11 cellular contexts compared by ENCODE assay signal in genomic region chr2:173983414-173983871, GRCh38. TPM values are rescaled to one million over a fixed set of nuclear protein-coding genes. Genes with fewer than 3 reads are reported as not detected.
DNase-seq lines count a peak whose midpoint lies in the region; ATAC-seq and TF ChIP-seq lines count a peak whose summit lies in the region.
"Had no signal": no experiment of that assay in that cellular context is flagged by ENCODE, and none has a peak within 500 bp of the region (broad histone marks: within the 10 kb centered on the region; RNA-seq: fewer than 3 reads in every experiment).

No MANE protein-coding gene starts in this region.

- H4K5ac ChIP-seq in IMR-90 (ENCODE audit: low read depth, low read length) = peak overlapping the region; percentile 2

- H3K4me3 ChIP-seq in IMR-90 (ENCODE audit: insufficient read depth, low read depth, low read length) (no peak overlapping the region), astrocyte of the cerebellum (ENCODE audit: low read depth, low read length) (no peak overlapping the region), suprapubic skin (no peak overlapping the region)

- H3K79me1 ChIP-seq in IMR-90 (ENCODE audit: low read depth in 1 of 2, low read length in 2 of 2) = no peaks in the 10 kb centered on the region

- peak overlapping the region; percentile 8 for H2AK9ac ChIP-seq in IMR-90 (replicated peaks; ENCODE audit: low read depth, low read length, poor library complexity)

- peak overlapping the region; percentile 56; the same call in 1 of the 3 replicates for H2BK15ac ChIP-seq in IMR-90 (ENCODE audit: low read depth, low read length)

- ATAC-seq in IMR-90 (ENCODE audit: low read depth) = peak; percentile 30
- ATAC-seq in foreskin keratinocyte = no peak
- ATAC-seq: natural killer cell had no signal

- no peak overlapping the region for H3K4me2 ChIP-seq in IMR-90 (ENCODE audit: low read depth, low read length)

- TF ChIP-seq CTCF in IMR-90 (conservative IDR thresholded peaks at IDR 0.05; ENCODE audit: low read depth, low read length) = no peak
- TF ChIP-seq CTCF in astrocyte of the cerebellum (IDR thresholded peaks at IDR 0.05; ENCODE audit: low read depth, low read length, missing control alignments) = no peak
- TF ChIP-seq CTCF in foreskin keratinocyte (conservative IDR thresholded peaks at IDR 0.05) = no peak
- no peak for TF ChIP-seq CTCF in suprapubic skin (IDR thresholded peaks at IDR 0.05)

- TF ChIP-seq RAD21 in IMR-90 (IDR thresholded peaks at IDR 0.05; ENCODE audit: low read length) = no peak

- DNase-seq in IMR-90 = peak; percentile 42
- peak; percentile 55 for DNase-seq in astrocyte of the cerebellum (ENCODE audit: low read depth)
- no peak for DNase-seq in foreskin keratinocyte
- no peak for DNase-seq in suprapubic skin (ENCODE audit: low spot score in 2 of 2)
- DNase-seq in DMS 273 (lab: John Stamatoyannopoulos, UW; ENCODE audit: unreplicated experiment) = no peak
- DNase-seq in MV-4-11 (lab: John Stamatoyannopoulos, UW) = no peak
- no peak for DNase-seq in epidermal melanocyte (ENCODE audit: insufficient read length, low spot score)
- DNase-seq: activated CD4-positive, alpha-beta memory T cell treated with anti-CD3 and anti-CD28 coated beads, Interleukin-2, amount 10 ng/mL, durations not matched to agents 7 days and 5 days; activated gamma-delta T cell; kidney glomerular epithelial cell; natural killer cell had no signal

- H2BK20ac ChIP-seq in IMR-90 (ENCODE audit: low read depth, low read length) = peak overlapping the region; percentile 83

- peak overlapping the region; percentile 49 for H3K4ac ChIP-seq in IMR-90 (ENCODE audit: low read depth, low read length)

- H4K8ac ChIP-seq in IMR-90 (ENCODE audit: low read depth in 2 of 2, low read length in 2 of 2) = peak overlapping the region; percentile 40 to 81; a peak in 3 of 4 replicates

- peak overlapping the region; percentile 75 for H3K14ac ChIP-seq in IMR-90 (replicated peaks; ENCODE audit: low read depth, low read length)

- H3K9me3 ChIP-seq in IMR-90 (ENCODE audit: control insufficient read depth, insufficient read depth, low read length) (no peaks in the 10 kb centered on the region), suprapubic skin (no peaks in the 10 kb centered on the region)

- H3K27ac ChIP-seq in IMR-90 (ENCODE audit: insufficient read depth, low read length) (peak overlapping the region; percentile 53; the same call in 1 of the 2 replicates), foreskin keratinocyte (peak overlapping the region; percentile 3), suprapubic skin (peak overlapping the region; percentile 3)

- peak overlapping the region; percentile 22 for H4K91ac ChIP-seq in IMR-90 (ENCODE audit: insufficient read depth, low read depth, low read length)

- intact Hi-C loops in IMR-90 (cut with micrococcal nuclease) = no loop called here

- peak overlapping the region; percentile 15 for H2AFZ ChIP-seq in IMR-90 (replicated peaks; ENCODE audit: low read length, poor library complexity)

- H3K9ac ChIP-seq in IMR-90 (ENCODE audit: low read depth, low read length) = no peak overlapping the region

- 63% methylated on average over 3 of the region's 3 CpGs; no CpG with 5 or more reads in 1 of the 2 experiments for WGBS in IMR-90 (ENCODE audit: extremely low coverage in 2 of 2, insufficient read length in 1 of 2), 2 experiments
- no CpG with 5 or more reads among the region's 3 CpGs for WGBS in suprapubic skin

- in situ Hi-C loops in IMR-90 (cut with MboI; ENCODE audit: low sequenced_read_pairs) = no loop called here
- in situ Hi-C loops in astrocyte of the cerebellum (cut with HindIII; ENCODE audit: low sequenced_read_pairs) = no loop called here

- dilution Hi-C loops in IMR-90 (cut with HindIII; ENCODE audit: low sequenced_read_pairs, unreplicated experiment) = no loop called here

- no peak for TF ChIP-seq EP300 in suprapubic skin (IDR thresholded peaks at IDR 0.05)

- no peak for TF ChIP-seq POLR2A in IMR-90 (IDR thresholded peaks at IDR 0.05; ENCODE audit: low read depth, low read length)
- no peak for TF ChIP-seq POLR2A in suprapubic skin (IDR thresholded peaks at IDR 0.05)

- no peak overlapping the region for H3K56ac ChIP-seq in IMR-90 (ENCODE audit: extremely low read depth, insufficient read depth, low read length)

- no peaks in the 10 kb centered on the region for H4K20me1 ChIP-seq in IMR-90 (ENCODE audit: insufficient read depth, low read length)

- peaks cover 17% of the 10 kb centered on the region for H3K4me1 ChIP-seq in IMR-90 (ENCODE audit: control insufficient read depth, insufficient read depth, low read length)
- peaks cover 23% of the 10 kb centered on the region for H3K4me1 ChIP-seq in foreskin keratinocyte
- peaks cover 63% of the 10 kb centered on the region for H3K4me1 ChIP-seq in suprapubic skin

- CTCF ChIA-PET in IMR-90 (lab: Yijun Ruan, JAX) = no interaction called here

- peaks cover 14% of the 10 kb centered on the region for H3K9me1 ChIP-seq in IMR-90 (ENCODE audit: insufficient read depth, low read length)

- H3K36me3 ChIP-seq in IMR-90 (ENCODE audit: control insufficient read depth, insufficient read depth, low read length) (no peaks in the 10 kb centered on the region), suprapubic skin (no peaks in the 10 kb centered on the region)

- peak overlapping the region; percentile 43; the same call in 1 of the 2 replicates for H3K23ac ChIP-seq in IMR-90 (ENCODE audit: low read depth, low read length)

- BruUV-seq in IMR-90 (replicated peaks; lab: Mats Ljungman, UMichigan) = no TSS peak

- POLR2A ChIA-PET in IMR-90 (lab: Charles Lee; ENCODE audit: unreplicated experiment) = interaction anchor here (0.6 kb wide), 1 partner anchor 9 kb away, joined by 4 read pairs; no protein-coding TSS in a partner anchor

- peak overlapping the region; percentile 21 for H2BK5ac ChIP-seq in IMR-90 (ENCODE audit: low read depth, low read length, poor library complexity, severe bottlenecking)

- no peaks in the 10 kb centered on the region for H3K27me3 ChIP-seq in IMR-90 (ENCODE audit: control insufficient read depth, insufficient read depth, low read length)
- H3K27me3 ChIP-seq in foreskin keratinocyte = no peaks in the 10 kb centered on the region
- no peaks in the 10 kb centered on the region for H3K27me3 ChIP-seq in suprapubic skin

- H3K18ac ChIP-seq in IMR-90 (ENCODE audit: low read depth, low read length) = peak overlapping the region; percentile 1

- peak overlapping the region; percentile 70; the same call in 1 of the 2 replicates for H2AK5ac ChIP-seq in IMR-90 (ENCODE audit: low read depth, low read length)

- peak overlapping the region; percentile 76 for H2BK120ac ChIP-seq in IMR-90 (ENCODE audit: low read depth, low read length)

TF ChIP-seq in IMR-90, 13 proteins besides CTCF, POLR2A, EP300 and RAD21:
- TF ChIP-seq MAZ (IDR thresholded peaks at IDR 0.05; ENCODE audit: borderline replicate concordance, low read depth, low read length) = no peak
- no peak for TF ChIP-seq CEBPB (IDR thresholded peaks at IDR 0.05; ENCODE audit: low read depth, low read length)
- TF ChIP-seq SMC3 (IDR thresholded peaks at IDR 0.05; ENCODE audit: low read depth, low read length) = no peak
- no peak for TF ChIP-seq NFE2L2 (IDR thresholded peaks at IDR 0.05; ENCODE audit: low read depth, low read length)
- no peak for TF ChIP-seq RCOR1 (IDR thresholded peaks at IDR 0.05; ENCODE audit: insufficient replicate concordance, low read length)
- no peak for TF ChIP-seq CHD1 (IDR thresholded peaks at IDR 0.05; ENCODE audit: low read depth, low read length)
- TF ChIP-seq FOS (IDR thresholded peaks at IDR 0.05; ENCODE audit: low read depth, low read length) = no peak

RNA-seq across cellular contexts. Expression of gene SP3, which starts 18.3 kb away (rescaled TPM):
- total RNA-seq in IMR-90 (2012; rRNA removed) (136 and 137 TPM in 2 replicates), foreskin keratinocyte (63.9 and 64.1 TPM in 2 replicates), suprapubic skin (100 to 1,000 TPM in 3 of 4 donors, 10 to 100 TPM in 1; 99.6 to 151 (median 113) TPM)
- polyA plus RNA-seq in IMR-90 (2012; rRNA removed) (19.9 and 26.7 TPM in 2 replicates), foreskin keratinocyte (10.2 and 13.0 TPM in 2 replicates)
- polyA plus RNA-seq in IMR-90 (2012; cell fraction: cytosol; rRNA removed) = 4.2 and 6.6 TPM in 2 replicates
- polyA plus RNA-seq in IMR-90 (2012; cell fraction: nucleus; rRNA removed; ENCODE audit: low replicate concordance) = 6.3 and 36.0 TPM in 2 replicates

Comparison
In these comparisons a context has a peak if more than half of its experiments do, and no peak if none do; other contexts are left out.
1. DNase-seq: peak in IMR-90 (single experiment) and astrocyte of the cerebellum (single experiment); none in foreskin keratinocyte (0 of 2), suprapubic skin (0 of 2), DMS 273 (single experiment), MV-4-11 (single experiment) and epidermal melanocyte (single experiment).
2. H3K27ac ChIP-seq: peak in every context shown above with its lines; median percentile 53 in IMR-90; 3 in foreskin keratinocyte; 3 in suprapubic skin.